In the genomic region with DNA sequence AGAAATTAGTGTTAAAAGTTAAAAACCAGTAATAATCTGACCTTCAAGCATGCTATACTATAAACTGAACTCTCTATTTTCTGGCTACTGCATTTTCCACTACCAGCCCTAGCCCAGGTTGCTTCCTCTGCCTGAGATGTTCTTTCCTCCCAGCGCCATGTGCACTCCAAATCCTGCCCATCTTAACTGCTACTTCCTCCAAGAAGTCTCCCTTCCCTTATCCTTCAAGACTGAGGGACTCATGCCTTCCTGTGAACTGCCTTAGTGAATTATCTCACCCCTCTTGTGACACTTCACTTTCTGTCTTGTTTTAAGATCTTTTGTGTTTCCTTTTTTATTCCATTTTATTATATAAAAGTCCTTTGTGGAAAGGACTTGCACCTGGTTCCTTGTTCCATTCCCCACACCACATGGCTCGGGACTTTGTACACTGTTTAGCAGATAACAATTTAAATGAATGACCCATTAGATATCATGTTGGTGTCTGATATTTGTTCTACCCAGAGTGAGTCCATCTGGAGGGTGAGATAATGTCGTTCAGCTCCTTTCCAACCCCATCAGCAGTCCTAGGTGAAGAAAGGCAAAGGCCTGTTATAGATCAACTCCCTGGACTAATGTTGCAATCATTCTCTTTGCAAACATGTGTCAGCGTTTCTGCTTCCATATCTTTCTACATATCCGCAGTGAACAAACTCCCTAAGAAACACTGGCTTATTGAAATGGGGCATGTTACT, we compare ENCODE assay signal across 1 cellular context.
TF ChIP-seq lines count a peak whose summit lies in the region.

No MANE protein-coding gene starts in this region.

TF ChIP-seq in K562, 482 proteins besides CTCF, POLR2A, EP300 and RAD21 (continued from another document and continues in another):
- no peak for TF ChIP-seq CHD7 (IDR thresholded peaks at IDR 0.05; ENCODE audit: low read depth, low read length)
- peak; percentile 94 for TF ChIP-seq GATA2 (CRISPR knock-in tag; IDR thresholded peaks at IDR 0.05)
- TF ChIP-seq MED1 (CRISPR knock-in tag; IDR thresholded peaks at IDR 0.05; ENCODE audit: borderline replicate concordance) = no peak
- no peak for TF ChIP-seq ZBTB33 (CRISPR knock-in tag; IDR thresholded peaks at IDR 0.05)
- TF ChIP-seq ARID2 (IDR thresholded peaks at IDR 0.05) = no peak
- TF ChIP-seq, protein P1, sequence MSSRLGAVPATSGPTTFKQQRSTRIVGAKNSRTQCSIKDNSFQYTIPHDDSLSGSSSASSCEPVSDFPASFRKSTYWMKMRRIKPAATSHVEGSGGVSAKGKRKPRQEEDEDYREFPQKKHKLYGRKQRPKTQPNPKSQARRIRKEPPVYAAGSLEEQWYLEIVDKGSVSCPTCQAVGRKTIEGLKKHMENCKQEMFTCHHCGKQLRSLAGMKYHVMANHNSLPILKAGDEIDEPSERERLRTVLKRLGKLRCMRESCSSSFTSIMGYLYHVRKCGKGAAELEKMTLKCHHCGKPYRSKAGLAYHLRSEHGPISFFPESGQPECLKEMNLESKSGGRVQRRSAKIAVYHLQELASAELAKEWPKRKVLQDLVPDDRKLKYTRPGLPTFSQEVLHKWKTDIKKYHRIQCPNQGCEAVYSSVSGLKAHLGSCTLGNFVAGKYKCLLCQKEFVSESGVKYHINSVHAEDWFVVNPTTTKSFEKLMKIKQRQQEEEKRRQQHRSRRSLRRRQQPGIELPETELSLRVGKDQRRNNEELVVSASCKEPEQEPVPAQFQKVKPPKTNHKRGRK (tag; IDR thresholded peaks at IDR 0.05) = no peak
- TF ChIP-seq HEY1 (CRISPR knock-in tag; IDR thresholded peaks at IDR 0.05; ENCODE audit: borderline replicate concordance) = no peak
- no peak for TF ChIP-seq ELF2 (CRISPR knock-in tag; IDR thresholded peaks at IDR 0.05)
- TF ChIP-seq SMARCC2 (IDR thresholded peaks at IDR 0.05; ENCODE audit: low read depth) = peak; percentile 95
- no peak for TF ChIP-seq ZNF121 (CRISPR knock-in tag; conservative IDR thresholded peaks at IDR 0.05)
- no peak for TF ChIP-seq RBM22 (IDR thresholded peaks at IDR 0.05; ENCODE audit: low read depth, low read length, poor library complexity, severe bottlenecking)
- TF ChIP-seq SETDB1 (IDR thresholded peaks at IDR 0.05; ENCODE audit: low read length) = no peak
- peak; percentile 78 for TF ChIP-seq ZEB2 (IDR thresholded peaks at IDR 0.05)
- TF ChIP-seq TAF1 (IDR thresholded peaks at IDR 0.05; ENCODE audit: control insufficient read depth, extremely low read depth, insufficient read depth, low read length, severe bottlenecking) = peak; percentile 19
- peak; percentile 96 for TF ChIP-seq STAT5A (IDR thresholded peaks at IDR 0.05; ENCODE audit: borderline replicate concordance, low read length)
- TF ChIP-seq THAP12 (CRISPR knock-in tag; IDR thresholded peaks at IDR 0.05) = no peak
- peak; percentile 89 for TF ChIP-seq PHB2 (IDR thresholded peaks at IDR 0.05; ENCODE audit: low read depth)
- peak; percentile 92 for TF ChIP-seq ZNF584 (CRISPR knock-in tag; IDR thresholded peaks at IDR 0.05; ENCODE audit: low read depth)
- TF ChIP-seq ZNF274 (IDR thresholded peaks at IDR 0.05; ENCODE audit: borderline replicate concordance, low read depth, low read length) = 0 out of 2 replicates have a peak, but pooled peaks have one; percentile 62
- TF ChIP-seq, protein P2, sequence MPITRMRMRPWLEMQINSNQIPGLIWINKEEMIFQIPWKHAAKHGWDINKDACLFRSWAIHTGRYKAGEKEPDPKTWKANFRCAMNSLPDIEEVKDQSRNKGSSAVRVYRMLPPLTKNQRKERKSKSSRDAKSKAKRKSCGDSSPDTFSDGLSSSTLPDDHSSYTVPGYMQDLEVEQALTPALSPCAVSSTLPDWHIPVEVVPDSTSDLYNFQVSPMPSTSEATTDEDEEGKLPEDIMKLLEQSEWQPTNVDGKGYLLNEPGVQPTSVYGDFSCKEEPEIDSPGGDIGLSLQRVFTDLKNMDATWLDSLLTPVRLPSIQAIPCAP (CRISPR knock-in tag; IDR thresholded peaks at IDR 0.05; ENCODE audit: borderline replicate concordance) = no peak
- TF ChIP-seq VEZF1 (CRISPR knock-in tag; IDR thresholded peaks at IDR 0.05) = peak; percentile 69
- no peak for TF ChIP-seq HMG20B (CRISPR knock-in tag; IDR thresholded peaks at IDR 0.05)
- TF ChIP-seq ZNF75A (CRISPR knock-in tag; IDR thresholded peaks at IDR 0.05) = no peak
- TF ChIP-seq, protein P3, sequence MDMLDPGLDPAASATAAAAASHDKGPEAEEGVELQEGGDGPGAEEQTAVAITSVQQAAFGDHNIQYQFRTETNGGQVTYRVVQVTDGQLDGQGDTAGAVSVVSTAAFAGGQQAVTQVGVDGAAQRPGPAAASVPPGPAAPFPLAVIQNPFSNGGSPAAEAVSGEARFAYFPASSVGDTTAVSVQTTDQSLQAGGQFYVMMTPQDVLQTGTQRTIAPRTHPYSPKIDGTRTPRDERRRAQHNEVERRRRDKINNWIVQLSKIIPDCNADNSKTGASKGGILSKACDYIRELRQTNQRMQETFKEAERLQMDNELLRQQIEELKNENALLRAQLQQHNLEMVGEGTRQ (CRISPR knock-in tag; IDR thresholded peaks at IDR 0.05) = no peak
- TF ChIP-seq, protein P4, sequence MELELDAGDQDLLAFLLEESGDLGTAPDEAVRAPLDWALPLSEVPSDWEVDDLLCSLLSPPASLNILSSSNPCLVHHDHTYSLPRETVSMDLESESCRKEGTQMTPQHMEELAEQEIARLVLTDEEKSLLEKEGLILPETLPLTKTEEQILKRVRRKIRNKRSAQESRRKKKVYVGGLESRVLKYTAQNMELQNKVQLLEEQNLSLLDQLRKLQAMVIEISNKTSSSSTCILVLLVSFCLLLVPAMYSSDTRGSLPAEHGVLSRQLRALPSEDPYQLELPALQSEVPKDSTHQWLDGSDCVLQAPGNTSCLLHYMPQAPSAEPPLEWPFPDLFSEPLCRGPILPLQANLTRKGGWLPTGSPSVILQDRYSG (tag; conservative IDR thresholded peaks at IDR 0.05; ENCODE audit: low read depth) = no peak
- TF ChIP-seq ZFP1 (CRISPR knock-in tag; IDR thresholded peaks at IDR 0.05) = no peak
- no peak for TF ChIP-seq MTF1 (CRISPR knock-in tag; IDR thresholded peaks at IDR 0.05; ENCODE audit: borderline replicate concordance)
- TF ChIP-seq ZNF384 (IDR thresholded peaks at IDR 0.05; ENCODE audit: low read depth, low read length) = peak; percentile 7; the same call in 1 of the 2 replicates
- no peak for TF ChIP-seq HNRNPH1 (optimal IDR thresholded peaks at IDR 0.05; ENCODE audit: low read depth, low read length)
- peak; percentile 46; the same call in 1 of the 2 replicates for TF ChIP-seq MBD2 (IDR thresholded peaks at IDR 0.05; ENCODE audit: borderline replicate concordance, low read depth)
- TF ChIP-seq TAL1 (IDR thresholded peaks at IDR 0.05) = peak; percentile 99
- TF ChIP-seq ZNF589 (CRISPR knock-in tag; IDR thresholded peaks at IDR 0.05; ENCODE audit: low read depth) = peak; percentile 95
- TF ChIP-seq KLF6 (CRISPR knock-in tag; IDR thresholded peaks at IDR 0.05; ENCODE audit: borderline replicate concordance) = no peak
- peak; percentile 55; the same call in 1 of the 2 replicates for TF ChIP-seq NFRKB (IDR thresholded peaks at IDR 0.05; ENCODE audit: low read depth)
- no peak for TF ChIP-seq HDAC8 (tag; IDR thresholded peaks at IDR 0.05)
